In genomic region chr13:77095288-77095687, GRCh38 we compare ENCODE assay signal across 26 cellular contexts.
A peak's percentile ranks its signal among the peaks of the same experiment; 100 is the strongest.
DNase-seq lines count a peak whose midpoint lies in the region; ATAC-seq, FAIRE-seq and TF ChIP-seq lines count a peak whose summit lies in the region.
"Had no signal": no experiment of that assay in that cellular context is flagged by ENCODE, and none has a peak within 500 bp of the region (broad histone marks: within the 10 kb centered on the region; RNA-seq: fewer than 3 reads in every experiment).

No MANE protein-coding gene starts in this region.

- H3K27ac ChIP-seq in GM23338 (ENCODE audit: low read depth) = no peak overlapping the region
- no peak overlapping the region for H3K27ac ChIP-seq in H9 (ENCODE audit: insufficient read length, low read depth, low read length)
- no peak overlapping the region for H3K27ac ChIP-seq in H1 (ENCODE audit: low read depth, low read length)
- H3K27ac ChIP-seq in left ventricle myocardium inferior (replicated peaks) = no peak overlapping the region
- H3K27ac ChIP-seq: BLaER1 had no signal

- no peak overlapping the region for H3K4ac ChIP-seq in H9 (ENCODE audit: low read depth, low read length)
- H3K4ac ChIP-seq in H1 (replicated peaks; ENCODE audit: insufficient read length, low read depth, low read length) = no peak overlapping the region

- H3K79me1 ChIP-seq in H9 (ENCODE audit: insufficient read depth, low read depth, low read length, poor library complexity, severe bottlenecking) = no peaks in the 10 kb centered on the region
- H3K79me1 ChIP-seq in H1 (ENCODE audit: low read depth, low read length) = no peaks in the 10 kb centered on the region

- no peak overlapping the region for H3T11ph ChIP-seq in H9 (ENCODE audit: low read length)

- H2AFZ ChIP-seq in GM23338 = no peak overlapping the region
- H2AFZ ChIP-seq in H9 (ENCODE audit: low read length) = no peak overlapping the region
- no peak overlapping the region for H2AFZ ChIP-seq in H1 (ENCODE audit: low read length)

- H4K91ac ChIP-seq in H9 (ENCODE audit: insufficient read length, low read depth, low read length) (no peak overlapping the region), H1 (replicated peaks; ENCODE audit: insufficient read length, low read length) (no peak overlapping the region)

- H3K4me2 ChIP-seq in GM23338 = peak overlapping the region; percentile 4; the same call in 1 of the 2 replicates
- no peak overlapping the region for H3K4me2 ChIP-seq in H9 (ENCODE audit: insufficient read depth, insufficient read length, low read length)
- H3K4me2 ChIP-seq in H1 (ENCODE audit: insufficient read depth in 1 of 2, low read depth in 2 of 2, low read length in 2 of 2) = peak overlapping the region in 1 of 2 experiments; percentile 22; a peak in 1 of 4 replicates
- H3K4me2 ChIP-seq: BLaER1 had no signal

- H3K18ac ChIP-seq in H9 (ENCODE audit: insufficient read length, low read depth, low read length) = no peak overlapping the region
- H3K18ac ChIP-seq in H1 (ENCODE audit: extremely low read depth, low read length) = no peak overlapping the region

- no peak overlapping the region for H3K4me3 ChIP-seq in GM23338
- H3K4me3 ChIP-seq in H1 (ENCODE audit: extremely low read depth in 1 of 4, insufficient read depth in 2 of 4, low read depth in 3 of 4, low read length in 4 of 4) = no peak overlapping the region
- no peak overlapping the region for H3K4me3 ChIP-seq in left ventricle myocardium inferior
- H3K4me3 ChIP-seq: BLaER1, GM12878 had no signal

- no peaks in the 10 kb centered on the region for H3K9me3 Mint-ChIP-seq in GM23338
- H3K9me3 Mint-ChIP-seq in H9 = no peaks in the 10 kb centered on the region
- H3K9me3 Mint-ChIP-seq in stimulated activated naive B cell treated with anti-CD40 and anti-IgM and Interleukin-4, amounts not matched to agents 10 μg/mL and 1 μg/mL and 100 μg/mL, for 72 hours = no peaks in the 10 kb centered on the region
- H3K9me3 Mint-ChIP-seq: CD4-positive, CD25-positive, alpha-beta regulatory T cell; CD8-positive, alpha-beta memory T cell had no signal

- H4K8ac ChIP-seq in H9 (replicated peaks; ENCODE audit: insufficient read length, low read depth, low read length) (no peak overlapping the region), H1 (ENCODE audit: extremely low read depth, insufficient read depth, low read length) (no peak overlapping the region)

- H2BK5ac ChIP-seq in H9 (ENCODE audit: insufficient read length, low read length) = no peak overlapping the region
- no peak overlapping the region for H2BK5ac ChIP-seq in H1 (ENCODE audit: low read depth, low read length)

- CTCF ChIA-PET in H1 (lab: Charles Lee; ENCODE audit: partially characterized antibody) = no interaction called here

- no peak overlapping the region; the same call in 2 of the 3 replicates for H3K4me3 Mint-ChIP-seq in GM23338
- H3K4me3 Mint-ChIP-seq in H9 = no peak overlapping the region
- no peak overlapping the region for H3K4me3 Mint-ChIP-seq in stimulated activated naive B cell treated with anti-CD40 and anti-IgM and Interleukin-4, amounts not matched to agents 10 μg/mL and 1 μg/mL and 100 μg/mL, for 72 hours
- H3K4me3 Mint-ChIP-seq: CD14-positive monocyte; CD4-positive, alpha-beta memory T cell; CD4-positive, CD25-positive, alpha-beta regulatory T cell; CD8-positive, alpha-beta memory T cell had no signal

- no peak overlapping the region for H2AK5ac ChIP-seq in H9 (ENCODE audit: insufficient read length, low read length)
- no peak overlapping the region for H2AK5ac ChIP-seq in H1 (ENCODE audit: low read depth, low read length)

- DNase-seq in GM23338 (ENCODE audit: low spot score) (no peak), H9 (no peak), H1 (ENCODE audit: low read depth in 1 of 2, low spot score in 2 of 2) (no peak), left ventricle myocardium inferior (no peak), NCI-H1694 (lab: John Stamatoyannopoulos, UW) (no peak)
- no peak for DNase-seq in stimulated activated naive B cell treated with anti-CD40 and anti-IgM and Interleukin-4, amounts not matched to agents 10 μg/mL and 1 μg/mL and 100 μg/mL, for 72 hours
- DNase-seq: 8988T; ACHN; BE2C; C1 segment of cervical spinal cord; CD4-positive, alpha-beta memory T cell; CD4-positive, CD25-positive, alpha-beta regulatory T cell; CD8-positive, alpha-beta memory T cell; COR-L47; DMS 273 treated with DMSO at 0.1 percent for 48 hours; DMS153; DMS53; DMS79; DND-41; EL; GDM1 had no signal

- no peak overlapping the region for H2BK12ac ChIP-seq in H9 (ENCODE audit: insufficient read length, low read depth, low read length)
- H2BK12ac ChIP-seq in H1 (ENCODE audit: low read depth, low read length) = no peak overlapping the region

- no peaks in the 10 kb centered on the region for H3K23me2 ChIP-seq in H9 (ENCODE audit: insufficient read length, low read depth, low read length, poor library complexity, severe bottlenecking)
- H3K23me2 ChIP-seq in H1 (ENCODE audit: low read depth, low read length) = no peaks in the 10 kb centered on the region

- TF ChIP-seq EP300 in H1 (IDR thresholded peaks at IDR 0.05; ENCODE audit: borderline replicate concordance in 1 of 2, low read depth in 2 of 2, low read length in 2 of 2) = no peak

- FAIRE-seq in H1 (lab: Jason Lieb, UNC) = peak; percentile 36
- FAIRE-seq: GM12878, GM12892, GM18507 had no signal

- H3K27me3 ChIP-seq in GM23338 (ENCODE audit: insufficient read depth) (no peaks in the 10 kb centered on the region), H9 (ENCODE audit: insufficient read depth, low read length) (no peaks in the 10 kb centered on the region), H1 (replicated peaks in 1 of 4; ENCODE audit: control insufficient read depth in 3 of 4, extremely low read depth in 1 of 4, insufficient read depth in 3 of 4, low read length in 3 of 4) (no peaks in the 10 kb centered on the region), left ventricle myocardium inferior (ENCODE audit: low read depth) (no peaks in the 10 kb centered on the region)
- H3K27me3 ChIP-seq: BE2C, BLaER1 had no signal

- no peak overlapping the region for H3K9ac ChIP-seq in H9 (ENCODE audit: extremely low read depth, insufficient read length, low read length)
- H3K9ac ChIP-seq in H1 (replicated peaks in 1 of 4; ENCODE audit: extremely low read depth in 1 of 4, low read depth in 3 of 4, low read length in 3 of 4) = no peak overlapping the region
- H3K9ac ChIP-seq: BLaER1 had no signal

- peak overlapping the region; percentile 66 for H3K27ac Mint-ChIP-seq in GM23338
- peak overlapping the region in 2 of 3 experiments; percentile 45 to 94; a peak in 3 of 7 replicates for H3K27ac Mint-ChIP-seq in H9
- no peak overlapping the region for H3K27ac Mint-ChIP-seq in stimulated activated naive B cell treated with anti-CD40 and anti-IgM and Interleukin-4, amounts not matched to agents 10 μg/mL and 1 μg/mL and 100 μg/mL, for 72 hours

- no peaks in the 10 kb centered on the region for H3K9me2 ChIP-seq in GM23338 (ENCODE audit: insufficient read depth)

- no peaks in the 10 kb centered on the region for H3F3A ChIP-seq in GM23338 (replicated peaks; ENCODE audit: low read depth)

- H2BK120ac ChIP-seq in H9 (ENCODE audit: low read depth, low read length, poor library complexity, severe bottlenecking) = no peak overlapping the region
- H2BK120ac ChIP-seq in H1 (replicated peaks; ENCODE audit: low read depth, low read length) = no peak overlapping the region

- H3K79me2 ChIP-seq in GM23338 (replicated peaks; ENCODE audit: insufficient read depth) (no peaks in the 10 kb centered on the region), H9 (ENCODE audit: insufficient read depth, low read length) (no peaks in the 10 kb centered on the region), H1 (ENCODE audit: control insufficient read depth in 1 of 2, insufficient read depth in 2 of 2, low read length in 2 of 2) (no peaks in the 10 kb centered on the region)

- intact Hi-C loops in left ventricle myocardium inferior (cut with micrococcal nuclease) = no loop called here

- H3K23ac ChIP-seq in H9 (ENCODE audit: insufficient read length, low read depth, low read length) = no peak overlapping the region
- no peak overlapping the region for H3K23ac ChIP-seq in H1 (ENCODE audit: insufficient read length)

- no peaks in the 10 kb centered on the region for H4K20me1 ChIP-seq in GM23338 (replicated peaks; ENCODE audit: insufficient read depth)
- no peaks in the 10 kb centered on the region for H4K20me1 ChIP-seq in H9 (ENCODE audit: control insufficient read depth, insufficient read depth, insufficient read length)
- H4K20me1 ChIP-seq in H1 (replicated peaks in 1 of 2; ENCODE audit: control insufficient read depth in 1 of 2, insufficient read depth in 2 of 2, low read length in 2 of 2) = no peaks in the 10 kb centered on the region
- H4K20me1 ChIP-seq: BLaER1 had no signal

- ATAC-seq in GM23338 = peak; percentile 78
- no peak for ATAC-seq in stimulated activated naive B cell treated with anti-CD40 and anti-IgM and Interleukin-4, amounts not matched to agents 10 μg/mL and 1 μg/mL and 100 μg/mL, for 72 hours (replicated peaks)
- ATAC-seq: GM12878 had no signal

- no peak overlapping the region for H3K56ac ChIP-seq in H9 (ENCODE audit: insufficient read length, low read depth, low read length)
- H3K56ac ChIP-seq in H1 (replicated peaks; ENCODE audit: insufficient read length, low read depth, low read length) = no peak overlapping the region

- no peak overlapping the region for H2BK15ac ChIP-seq in H9 (ENCODE audit: low read depth, low read length)
- no peak overlapping the region for H2BK15ac ChIP-seq in H1 (ENCODE audit: low read length)

- H2BK20ac ChIP-seq in H9 (ENCODE audit: low read depth, low read length, poor library complexity, severe bottlenecking) = no peak overlapping the region
- H2BK20ac ChIP-seq in H1 (ENCODE audit: low read length) = no peak overlapping the region

- WGBS in H9 (ENCODE audit: extremely low coverage, insufficient read length, low lambda C conversion rate) = no CpG with 5 or more reads among the region's 4 CpGs
- WGBS in H1 (ENCODE audit: extremely low coverage in 1 of 2, insufficient coverage in 1 of 2, insufficient read length in 1 of 2, insufficient replicate concordance in 2 of 2, low coverage in 1 of 2, low lambda C conversion rate in 2 of 2, missing lambda C conversion rate in 1 of 2), 2 experiments = 81% methylated on average over 4 of the region's 4 CpGs; no CpG with 5 or more reads in 1 of the 2 experiments

- no peak overlapping the region for H3K14ac ChIP-seq in H9 (ENCODE audit: insufficient read depth, low read length)
- no peak overlapping the region for H3K14ac ChIP-seq in H1 (ENCODE audit: insufficient read length)

- no peaks in the 10 kb centered on the region for H3K27me3 Mint-ChIP-seq in GM23338 (ENCODE audit: insufficient read depth, low read depth, poor library complexity)
- H3K27me3 Mint-ChIP-seq in H9 (ENCODE audit: low read depth) = no peaks in the 10 kb centered on the region
- H3K27me3 Mint-ChIP-seq in stimulated activated naive B cell treated with anti-CD40 and anti-IgM and Interleukin-4, amounts not matched to agents 10 μg/mL and 1 μg/mL and 100 μg/mL, for 72 hours = no peaks in the 10 kb centered on the region
- H3K27me3 Mint-ChIP-seq: CD4-positive, alpha-beta memory T cell; CD4-positive, CD25-positive, alpha-beta regulatory T cell; CD8-positive, alpha-beta memory T cell had no signal

- H3K36me3 ChIP-seq in GM23338 (ENCODE audit: insufficient read depth) (no peaks in the 10 kb centered on the region), H1 (ENCODE audit: control insufficient read depth in 2 of 4, insufficient read depth in 4 of 4, low read length in 3 of 4) (peaks cover 0 to 7% (median 3%) of the 10 kb centered on the region in 4 experiments; a peak in 4 of 8 replicates), left ventricle myocardium inferior (peaks cover 81% of the 10 kb centered on the region)

- no peaks in the 10 kb centered on the region for H3K9me3 ChIP-seq in H9 (ENCODE audit: control insufficient read depth, low read depth, low read length)
- H3K9me3 ChIP-seq in H1 (ENCODE audit: insufficient read depth in 2 of 2, low read depth in 1 of 2, low read length in 1 of 2) = no peaks in the 10 kb centered on the region
- no peaks in the 10 kb centered on the region for H3K9me3 ChIP-seq in left ventricle myocardium inferior (replicated peaks)
- H3K9me3 ChIP-seq: BE2C, BLaER1 had no signal

- H4K5ac ChIP-seq in H9 (ENCODE audit: insufficient read length, low read depth, low read length) (no peak overlapping the region), H1 (ENCODE audit: insufficient read length, low read depth, low read length) (no peak overlapping the region)

- peaks cover 16% of the 10 kb centered on the region; the same call in 2 of the 3 replicates for H3K4me1 Mint-ChIP-seq in GM23338
- H3K4me1 Mint-ChIP-seq in H9 = peaks cover 13 to 15% of the 10 kb centered on the region in 2 experiments
- peaks cover 0 to 2% of the 10 kb centered on the region in 2 donors for H3K4me1 Mint-ChIP-seq in stimulated activated naive B cell treated with anti-CD40 and anti-IgM and Interleukin-4, amounts not matched to agents 10 μg/mL and 1 μg/mL and 100 μg/mL, for 72 hours
- H3K4me1 Mint-ChIP-seq: CD14-positive monocyte; CD4-positive, alpha-beta memory T cell had no signal

- peaks cover 12% of the 10 kb centered on the region; the same call in 1 of the 2 replicates for H3K4me1 ChIP-seq in GM23338 (ENCODE audit: insufficient read depth)
- H3K4me1 ChIP-seq in H9 (ENCODE audit: insufficient read depth, low read length) = no peaks in the 10 kb centered on the region; the same call in 1 of the 2 replicates
- peaks cover 0 to 2% (median 1%) of the 10 kb centered on the region in 4 experiments; a peak in 3 of 7 replicates for H3K4me1 ChIP-seq in H1 (replicated peaks in 1 of 4; ENCODE audit: control insufficient read depth in 3 of 4, insufficient read depth in 4 of 4, low read length in 3 of 4)
- no peaks in the 10 kb centered on the region for H3K4me1 ChIP-seq in left ventricle myocardium inferior
- H3K4me1 ChIP-seq: BLaER1 had no signal

- no peak for TF ChIP-seq RAD21 in H1 (IDR thresholded peaks at IDR 0.05 in 1 of 2, conservative IDR thresholded peaks at IDR 0.05 in 1 of 2; ENCODE audit: low read depth in 2 of 2, low read length in 2 of 2)

- no peak for TF ChIP-seq POLR2A in H1 (IDR thresholded peaks at IDR 0.05; ENCODE audit: control extremely low read depth in 1 of 2, low read depth in 2 of 2, low read length in 2 of 2)

- no peak for TF ChIP-seq CTCF in GM23338 (conservative IDR thresholded peaks at IDR 0.05; ENCODE audit: low read depth in 2 of 2)
- TF ChIP-seq CTCF in H9 (conservative IDR thresholded peaks at IDR 0.05) = no peak
- TF ChIP-seq CTCF in H1 (IDR thresholded peaks at IDR 0.05; ENCODE audit: control extremely low read depth in 1 of 3, insufficient read depth in 1 of 3, low read depth in 1 of 3, low read length in 3 of 3) = no peak
- TF ChIP-seq CTCF in left ventricle myocardium inferior (IDR thresholded peaks at IDR 0.05; ENCODE audit: borderline replicate concordance) = no peak

- POLR2A ChIA-PET in H1 (lab: Charles Lee; ENCODE audit: partially characterized antibody) = no interaction called here

- H3K36me3 Mint-ChIP-seq in GM23338 (ENCODE audit: low read depth) (peaks cover 11% of the 10 kb centered on the region), H9 (ENCODE audit: insufficient read depth in 1 of 3, low read depth in 3 of 3) (peaks cover 11 to 13% (median 11%) of the 10 kb centered on the region in 3 experiments; a peak in 6 of 7 replicates)
- peaks cover 35 to 54% of the 10 kb centered on the region in 2 donors for H3K36me3 Mint-ChIP-seq in stimulated activated naive B cell treated with anti-CD40 and anti-IgM and Interleukin-4, amounts not matched to agents 10 μg/mL and 1 μg/mL and 100 μg/mL, for 72 hours
